10 cellular contexts compared by ENCODE assay signal in the genomic region with DNA sequence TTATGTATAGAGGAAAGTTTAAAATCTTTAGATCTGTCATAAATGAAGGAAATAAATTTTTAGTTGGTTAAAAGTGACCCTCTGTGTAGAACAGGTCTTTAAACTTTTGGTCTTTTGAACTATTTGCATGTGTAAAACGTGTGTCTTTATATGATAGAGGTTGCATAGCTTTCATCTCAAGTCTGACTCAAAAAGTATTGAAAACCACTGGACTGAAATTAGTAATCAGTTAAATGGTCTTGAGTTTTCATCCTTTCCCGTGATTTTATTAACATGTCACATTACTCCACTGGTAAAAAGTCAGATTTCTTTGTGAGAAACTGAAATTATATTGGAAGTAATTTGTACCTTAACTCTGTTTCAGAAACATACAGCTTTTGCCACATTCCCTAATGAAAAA. TPM values are rescaled to one million over a fixed set of nuclear protein-coding genes. Genes with fewer than 3 reads are reported as not detected.
DNase-seq lines count a peak whose midpoint lies in the region; ATAC-seq, FAIRE-seq and TF ChIP-seq lines count a peak whose summit lies in the region.
"Had no signal": no experiment of that assay in that cellular context is flagged by ENCODE, and none has a peak within 500 bp of the region (broad histone marks: within the 10 kb centered on the region; RNA-seq: fewer than 3 reads in every experiment).

No MANE protein-coding gene starts in this region.

- CTCF ChIA-PET in CD4-positive, alpha-beta T cell (lab: Charles Lee), result interaction anchor here (1.6 kb wide), 1 partner anchor 12 kb away, joined by 3 read pairs; no protein-coding TSS in a partner anchor

- ATAC-seq in CD4-positive, alpha-beta T cell (ENCODE audit: poor library complexity), result no peak
- ATAC-seq in HG03378 (IDR thresholded peaks at IDR 0.05; ENCODE audit: unreplicated experiment), result peak; percentile 22
- no peak for ATAC-seq in naive thymus-derived CD8-positive, alpha-beta T cell

- POLR2A ChIA-PET in CD4-positive, alpha-beta T cell (lab: Charles Lee), result no interaction called here
- POLR2A ChIA-PET in naive thymus-derived CD8-positive, alpha-beta T cell (lab: Charles Lee), result no interaction called here

- no peak for TF ChIP-seq CTCF in CD4-positive, alpha-beta T cell (IDR thresholded peaks at IDR 0.05)
- TF ChIP-seq CTCF in brain (conservative IDR thresholded peaks at IDR 0.05) (no peak), sigmoid colon (IDR thresholded peaks at IDR 0.05) (no peak)

- peak overlapping the region; percentile 86 for H3K4me3 Mint-ChIP-seq in CD4-positive, alpha-beta T cell
- peak overlapping the region; percentile 92 to 99 (median 98) for H3K4me3 Mint-ChIP-seq in brain
- peak overlapping the region; percentile 49 to 100 (median 97) for H3K4me3 Mint-ChIP-seq in naive thymus-derived CD8-positive, alpha-beta T cell

- peaks cover 53% of the 10 kb centered on the region for H3K36me3 Mint-ChIP-seq in CD4-positive, alpha-beta T cell (ENCODE audit: low read depth)
- H3K36me3 Mint-ChIP-seq in brain, result peaks cover 40% of the 10 kb centered on the region
- H3K36me3 Mint-ChIP-seq in naive thymus-derived CD8-positive, alpha-beta T cell, result peaks cover 12 to 38% (median 13%) of the 10 kb centered on the region in 3 donors

- intact Hi-C loops in CD4-positive, alpha-beta T cell (cut with DNase I, micrococcal nuclease), result no loop called here
- intact Hi-C loops in sigmoid colon (cut with DNase I), result no loop called here

- peak overlapping the region; percentile 38 for H3K27ac Mint-ChIP-seq in CD4-positive, alpha-beta T cell
- H3K27ac Mint-ChIP-seq in brain, result peak overlapping the region; percentile 34 to 99 (median 66)
- peak overlapping the region in 8 of 10 donors; percentile 11 to 96 (median 60) for H3K27ac Mint-ChIP-seq in naive thymus-derived CD8-positive, alpha-beta T cell

- no peak overlapping the region for H3K27ac ChIP-seq in CD4-positive, alpha-beta T cell (ENCODE audit: low read depth, low read length)
- no peak overlapping the region for H3K27ac ChIP-seq in sigmoid colon

- no peak for FAIRE-seq in GM12891 (lab: Jason Lieb, UNC)

- no peaks in the 10 kb centered on the region for H3K27me3 ChIP-seq in CD4-positive, alpha-beta T cell (ENCODE audit: control insufficient read depth, insufficient read depth, low read length)
- no peaks in the 10 kb centered on the region for H3K27me3 ChIP-seq in sigmoid colon

- no peaks in the 10 kb centered on the region for H3K9me3 Mint-ChIP-seq in CD4-positive, alpha-beta T cell
- peaks cover 0 to 3% (median 0%) of the 10 kb centered on the region in 5 experiments for H3K9me3 Mint-ChIP-seq in brain
- H3K9me3 Mint-ChIP-seq in naive thymus-derived CD8-positive, alpha-beta T cell, result no peaks in the 10 kb centered on the region

- WGBS in sigmoid colon, 2 donors, result 29 to 54% methylated on average over 2 of the region's 2 CpGs

- no peaks in the 10 kb centered on the region for H3K9me3 ChIP-seq in CD4-positive, alpha-beta T cell (ENCODE audit: control insufficient read depth, low read length)
- H3K9me3 ChIP-seq in sigmoid colon, result no peaks in the 10 kb centered on the region

- H3K4me1 Mint-ChIP-seq in CD4-positive, alpha-beta T cell (ENCODE audit: low read depth), result peaks cover 71% of the 10 kb centered on the region
- H3K4me1 Mint-ChIP-seq in brain, result peaks cover 60% of the 10 kb centered on the region
- peaks cover 51 to 72% (median 66%) of the 10 kb centered on the region in 4 donors for H3K4me1 Mint-ChIP-seq in naive thymus-derived CD8-positive, alpha-beta T cell

- no peaks in the 10 kb centered on the region for H3K27me3 Mint-ChIP-seq in CD4-positive, alpha-beta T cell
- peaks cover 5% of the 10 kb centered on the region for H3K27me3 Mint-ChIP-seq in brain
- H3K27me3 Mint-ChIP-seq in naive thymus-derived CD8-positive, alpha-beta T cell, result no peaks in the 10 kb centered on the region

- no peak for TF ChIP-seq EP300 in sigmoid colon (IDR thresholded peaks at IDR 0.05)

- TF ChIP-seq POLR2A in GM12891 (IDR thresholded peaks at IDR 0.05; ENCODE audit: low read depth, low read length) (no peak), sigmoid colon (IDR thresholded peaks at IDR 0.05) (no peak)

- H3K36me3 ChIP-seq in sigmoid colon, result peaks cover 0 to 17% (median 0%) of the 10 kb centered on the region in 4 donors

- H3K4me3 ChIP-seq in sigmoid colon, result peak overlapping the region in 2 of 4 donors; percentile 81 to 93

- DNase-seq in CD4-positive, alpha-beta T cell, result no peak
- DNase-seq in naive thymus-derived CD8-positive, alpha-beta T cell, result no peak
- DNase-seq in SKM-1 (lab: John Stamatoyannopoulos, UW; ENCODE audit: unreplicated experiment) (no peak), GM12891 (ENCODE audit: insufficient read length, low spot score) (no peak), sigmoid colon (no peak)
- DNase-seq in NK-92 treated with Interleukin-12 subunit alpha and Interleukin-12 subunit beta, amount 100 ng/mL, for 24 hours (lab: John Stamatoyannopoulos, UW), result no peak
- DNase-seq: hippocampal formation, NCI-H510A had no signal

- peaks cover 0 to 39% (median 30%) of the 10 kb centered on the region in 4 donors for H3K4me1 ChIP-seq in sigmoid colon

TF ChIP-seq in GM12891, 5 proteins besides CTCF, POLR2A, EP300 and RAD21:
- TF ChIP-seq POLR2AphosphoS5 (IDR thresholded peaks at IDR 0.05; ENCODE audit: low read depth, low read length), result no peak
- no peak for TF ChIP-seq POU2F2 (IDR thresholded peaks at IDR 0.05; ENCODE audit: low read depth, low read length)
- TF ChIP-seq TAF1 (IDR thresholded peaks at IDR 0.05; ENCODE audit: low read depth, low read length), result no peak
- no peak for TF ChIP-seq SPI1 (IDR thresholded peaks at IDR 0.05; ENCODE audit: low read depth, low read length)
- no peak for TF ChIP-seq PAX5 (IDR thresholded peaks at IDR 0.05; ENCODE audit: insufficient read depth, low read length, severe bottlenecking)

RNA-seq across cellular contexts. Expression of a gene that starts 1.8 kb away (rescaled TPM):
- 10 to 100 TPM; 48.6 to 52.5 TPM for total RNA-seq in CD4-positive, alpha-beta T cell
- polyA plus RNA-seq in brain (ENCODE audit: insufficient read depth, low read depth, low replicate concordance) (4.5 TPM), sigmoid colon (10 to 100 TPM in 1 of 3 donors, 1 to 10 TPM in 2; 6.2 to 13.8 (median 7.2) TPM)
- 10 to 100 TPM; 80.0 to 85.4 TPM for total RNA-seq in naive thymus-derived CD8-positive, alpha-beta T cell
- polyA plus RNA-seq in naive thymus-derived CD8-positive, alpha-beta T cell, result 10 to 100 TPM; 14.1 to 15.8 (median 14.8) TPM
- 17.7 TPM for polyA plus RNA-seq in GM12891 (2012; ENCODE audit: low read depth, missing spikeins)
- 10 to 100 TPM; 28.1 to 42.4 (median 34.9) TPM for total RNA-seq in sigmoid colon

RNA-seq across cellular contexts. Expression of a gene that starts 44.1 kb away (rescaled TPM):
- total RNA-seq in CD4-positive, alpha-beta T cell, result 10 to 100 TPM; 30.9 to 31.5 TPM
- polyA plus RNA-seq in brain (ENCODE audit: insufficient read depth, low read depth, low replicate concordance) (0.63 TPM), sigmoid colon (1 to 10 TPM in 2 of 3 donors, under 1 TPM in 1; under 0.01 to 9.8 (median 1.6) TPM)
- total RNA-seq in naive thymus-derived CD8-positive, alpha-beta T cell, result 10 to 100 TPM; 63.1 to 63.7 TPM
- polyA plus RNA-seq in naive thymus-derived CD8-positive, alpha-beta T cell, result 1 to 10 TPM in 1 of 3 donors, under 1 TPM in 2; 0.67 to 1.6 (median 0.74) TPM
- 6.2 TPM for polyA plus RNA-seq in GM12891 (2012; ENCODE audit: low read depth, missing spikeins)
- 10 to 100 TPM; 50.1 to 56.4 (median 52.5) TPM for total RNA-seq in sigmoid colon
